18 cellular contexts compared by ENCODE assay signal in the genomic region with DNA sequence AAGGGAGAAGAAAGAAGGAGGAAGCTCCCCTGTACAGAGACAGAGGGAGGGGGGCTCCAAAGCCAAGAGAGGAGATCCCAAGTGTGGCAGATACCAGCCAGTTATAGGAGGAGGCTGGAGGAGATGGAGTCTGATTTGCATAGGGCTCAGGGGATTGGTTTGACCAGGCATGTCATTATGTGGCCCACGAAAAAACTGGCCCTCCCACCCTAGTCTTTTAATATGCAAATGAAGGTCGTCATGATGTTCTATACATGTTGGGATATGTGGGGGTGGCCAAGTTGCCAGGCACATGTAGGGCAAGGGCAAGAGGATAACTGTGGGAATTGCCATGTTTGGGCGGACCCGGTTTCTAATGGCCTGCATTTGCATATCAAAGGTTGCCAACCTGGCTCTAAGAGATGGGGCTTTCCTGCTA.
"Had no signal": no experiment of that assay in that cellular context is flagged by ENCODE, and none has a peak within 500 bp of the region (broad histone marks: within the 10 kb centered on the region; RNA-seq: fewer than 3 reads in every experiment).

No MANE protein-coding gene starts in this region.

- H3K4me1 ChIP-seq: colonic mucosa, vagina had no signal

- H3K27ac ChIP-seq: brain microvascular endothelial cell, colonic mucosa, vagina, WERI-Rb-1 had no signal

- H3K9me3 ChIP-seq: colonic mucosa, vagina had no signal

- DNase-seq: activated CD4-positive, alpha-beta T cell treated with anti-CD3 and anti-CD28 coated beads, Interleukin-2, amount 50 U/mL, for 4 hours; activated effector memory CD4-positive, alpha-beta T cell treated with anti-CD3 and anti-CD28 coated beads, Interleukin-2, amount 50 U/mL, for 16 hours; activated naive CD4-positive, alpha-beta T cell treated with anti-CD3 and anti-CD28 coated beads, Interleukin-2, amount 50 U/mL, for 16 hours; activated T-cell treated with anti-CD3 and anti-CD28 coated beads, Interleukin-2, amount 50 U/mL, for 72 hours; aorta; brain microvascular endothelial cell; colonic mucosa; erythroblast; hypothalamus; mesenchymal stem cell; stimulated activated CD4-positive, alpha-beta T cell treated with anti-CD3 and anti-CD28 coated beads, Interleukin-4, amount 100 ng/mL, for 1 hour; stimulated activated naive CD8-positive, alpha-beta T cell treated with anti-CD3 and anti-CD28 coated beads, Interleukin-15, amount 100 ng/mL, for 72 hours; trophoblast cell; WERI-Rb-1 had no signal

- H3K36me3 ChIP-seq: brain microvascular endothelial cell, colonic mucosa, vagina, WERI-Rb-1 had no signal

- ATAC-seq: activated T-cell treated with anti-CD3 and anti-CD28 coated beads, Interleukin-2, amount 50 U/mL, for 72 hours; natural killer cell treated with Interleukin-12 subunit alpha and Interleukin-12 subunit beta and Interleukin-15 and Interleukin-18, amount 100 ng/mL, for 72 hours; sciatic nerve; stimulated activated naive CD8-positive, alpha-beta T cell treated with anti-CD3 and anti-CD28 coated beads, Interleukin-15, amount 100 ng/mL, for 72 hours had no signal

- H3K27me3 ChIP-seq: brain microvascular endothelial cell, colonic mucosa, vagina had no signal

- H3K4me3 ChIP-seq: colonic mucosa, smooth muscle cell, vagina had no signal
